In genomic region chr12:41772478-41772877, GRCh38 we compare ENCODE assay signal across 23 cellular contexts.
"Had no signal": no experiment of that assay in that cellular context is flagged by ENCODE, and none has a peak within 500 bp of the region (broad histone marks: within the 10 kb centered on the region; RNA-seq: fewer than 3 reads in every experiment).

No MANE protein-coding gene starts in this region.

- H3K9me3 ChIP-seq: Peyer's patch, SJCRH30 had no signal

- H3K4me3 ChIP-seq: PC-9, Peyer's patch, SJCRH30 had no signal

- H3K4me1 ChIP-seq: Peyer's patch, SJCRH30 had no signal

- DNase-seq: IMR-90, MM.1S, NCI-H1092 treated with DMSO at 0.1 percent for 48 hours, NCI-H1436, NCI-H187, NCI-H2029, NCI-H2081 treated with DMSO at 0.1 percent for 48 hours, NCI-H2171, NCI-H226, NCI-H446, NCI-H510A, NCI-H524 treated with DMSO at 0.1 percent for 48 hours, NCI-H69, NCI-H774, OCI-M1, PC-9, Peyer's patch, SHP77 treated with DMSO at 0.1 percent for 48 hours, SJCRH30 had no signal

- H3K27me3 ChIP-seq: Peyer's patch, SJCRH30 had no signal

- H2AFZ ChIP-seq: PC-9 had no signal

- H3K27ac ChIP-seq: KMS-11, PC-9, Peyer's patch, SJCRH30 had no signal

- H3K4me2 ChIP-seq: KMS-11, PC-9 had no signal

- H3K36me3 ChIP-seq: Peyer's patch, SJCRH30 had no signal

- H3K9ac ChIP-seq: KMS-11 had no signal

- ATAC-seq: HepG2, Right ventricle myocardium inferior, SK-N-SH treated with all-trans-retinoic acid at 6 μM for 48 hours had no signal
